19 cellular contexts compared by ENCODE assay signal in genomic region chr16:60771138-60771537, GRCh38.
DNase-seq lines count a peak whose midpoint lies in the region; ATAC-seq and TF ChIP-seq lines count a peak whose summit lies in the region.
"Had no signal": no experiment of that assay in that cellular context is flagged by ENCODE, and none has a peak within 500 bp of the region (broad histone marks: within the 10 kb centered on the region; RNA-seq: fewer than 3 reads in every experiment).

No MANE protein-coding gene starts in this region.

- H4K20me1 ChIP-seq in OCI-LY7 (ENCODE audit: insufficient read depth, low read length) = no peaks in the 10 kb centered on the region

- H3K4me3 ChIP-seq in OCI-LY7 (ENCODE audit: low read depth, low read length, poor library complexity, severe bottlenecking) (no peak overlapping the region), gastroesophageal sphincter (no peak overlapping the region), spleen (no peak overlapping the region)
- H3K4me3 ChIP-seq: GM12878, GM23338, PC-9, SJSA1 had no signal

- peak; percentile 5 for DNase-seq in GF-D8 (lab: John Stamatoyannopoulos, UW)
- peak; percentile 5 for DNase-seq in NAMALWA (ENCODE audit: low spot score)
- peak; percentile 0 for DNase-seq in OCI-LY7 (ENCODE audit: low spot score)
- no peak for DNase-seq in spleen
- DNase-seq in nucleus accumbens (lab: John Stamatoyannopoulos, UW) = no peak
- DNase-seq: CD4-positive, alpha-beta memory T cell; DMS153; HCEC 1CT; MM.1S; NCI-H1417 treated with DMSO at 0.1 percent for 48 hours; NCI-H1930; NCI-H226; NCI-H524 treated with DMSO at 0.1 percent for 48 hours; PC-9 had no signal

- H3K4me2 ChIP-seq in OCI-LY7 (ENCODE audit: low read length) = no peak overlapping the region
- H3K4me2 ChIP-seq: GM23338, PC-9 had no signal

- no peak for TF ChIP-seq CTCF in OCI-LY7 (conservative IDR thresholded peaks at IDR 0.05; ENCODE audit: low read length)
- no peak for TF ChIP-seq CTCF in gastroesophageal sphincter (IDR thresholded peaks at IDR 0.05)
- TF ChIP-seq CTCF in spleen (IDR thresholded peaks at IDR 0.05 in 8 of 11, conservative IDR thresholded peaks at IDR 0.05 in 3 of 11) = no peak

- no peak overlapping the region for H3K27ac ChIP-seq in OCI-LY7 (ENCODE audit: low read depth, low read length, poor library complexity, severe bottlenecking)
- no peak overlapping the region for H3K27ac ChIP-seq in gastroesophageal sphincter
- no peak overlapping the region for H3K27ac ChIP-seq in spleen
- H3K27ac ChIP-seq: PC-9, SJSA1 had no signal

- H3K4me1 ChIP-seq in OCI-LY7 (ENCODE audit: insufficient read depth, low read length, poor library complexity, severe bottlenecking) (no peaks in the 10 kb centered on the region), gastroesophageal sphincter (no peaks in the 10 kb centered on the region), spleen (no peaks in the 10 kb centered on the region)
- H3K4me1 ChIP-seq: SJSA1 had no signal

- H3K27me3 ChIP-seq in gastroesophageal sphincter (no peaks in the 10 kb centered on the region), spleen (replicated peaks in 1 of 7) (no peaks in the 10 kb centered on the region)
- H3K27me3 ChIP-seq: SJSA1 had no signal

- TF ChIP-seq EP300 in gastroesophageal sphincter (IDR thresholded peaks at IDR 0.05) = no peak

- POLR2A ChIA-PET in OCI-LY7 (lab: Charles Lee) = no interaction called here

- no peaks in the 10 kb centered on the region for H3K9me2 ChIP-seq in OCI-LY7 (ENCODE audit: insufficient read depth, low read length)

- ATAC-seq in gastroesophageal sphincter (peak; percentile 43), GM19452 (IDR thresholded peaks at IDR 0.05; ENCODE audit: unreplicated experiment) (no peak)
- ATAC-seq: GM12878, GM23338 had no signal

- TF ChIP-seq POLR2A in gastroesophageal sphincter (IDR thresholded peaks at IDR 0.05) (no peak), spleen (IDR thresholded peaks at IDR 0.05) (no peak)

- CTCF ChIA-PET in OCI-LY7 (lab: Charles Lee; ENCODE audit: unreplicated experiment) = no interaction called here

- WGBS in gastroesophageal sphincter (ENCODE audit: low coverage in 1 of 2), 2 donors = 83% methylated on average over 2 of the region's 4 CpGs; no CpG with 5 or more reads in 1 of the 2 donors
- WGBS in spleen, 5 donors = 66 to 89% (median 83%) methylated on average over 4 of the region's 4 CpGs

- no peaks in the 10 kb centered on the region for H3K36me3 ChIP-seq in OCI-LY7 (ENCODE audit: insufficient read depth, low read length)
- no peaks in the 10 kb centered on the region for H3K36me3 ChIP-seq in gastroesophageal sphincter
- no peaks in the 10 kb centered on the region for H3K36me3 ChIP-seq in spleen
- H3K36me3 ChIP-seq: SJSA1 had no signal

- intact Hi-C loops in OCI-LY7 (cut with micrococcal nuclease; ENCODE audit: unreplicated experiment) = no loop called here
- intact Hi-C loops in spleen (cut with DNase I; ENCODE audit: low total_unique reads) = no loop called here

- H2AFZ ChIP-seq in OCI-LY7 (ENCODE audit: low read length) = no peak overlapping the region
- H2AFZ ChIP-seq: GM23338, PC-9 had no signal

- no peaks in the 10 kb centered on the region for H3K79me2 ChIP-seq in OCI-LY7 (ENCODE audit: insufficient read depth, low read depth, low read length)

- H3K9me3 ChIP-seq in OCI-LY7 (ENCODE audit: low read length) = 0 out of 2 replicates have a peak, but pooled peaks cover 4% of the 10 kb centered on the region
- H3K9me3 ChIP-seq in gastroesophageal sphincter = peaks cover 0 to 5% (median 0%) of the 10 kb centered on the region in 3 donors
- H3K9me3 ChIP-seq in spleen = peaks cover 0 to 37% (median 25%) of the 10 kb centered on the region in 8 donors

- no TSS peak for BruUV-seq in OCI-LY7 (replicated peaks; lab: Mats Ljungman, UMichigan)

Comparison
In these comparisons a context has a peak if more than half of its experiments do, and no peak if none do; other contexts are left out.
1. DNase-seq: peak in GF-D8 (single experiment), NAMALWA (single experiment) and OCI-LY7 (single experiment); none in spleen (single experiment) and nucleus accumbens (0 of 56).